11 cellular contexts compared by ENCODE assay signal in genomic region chr5:19928556-19929421, GRCh38. TPM values are rescaled to one million over a fixed set of nuclear protein-coding genes. Genes with fewer than 3 reads are reported as not detected.
A peak's percentile ranks its signal among the peaks of the same experiment; 100 is the strongest.
DNase-seq lines count a peak whose midpoint lies in the region; ATAC-seq, FAIRE-seq and TF ChIP-seq lines count a peak whose summit lies in the region.
"Had no signal": no experiment of that assay in that cellular context is flagged by ENCODE, and none has a peak within 500 bp of the region (broad histone marks: within the 10 kb centered on the region; RNA-seq: fewer than 3 reads in every experiment).

No MANE protein-coding gene starts in this region.

- no peak overlapping the region for H3K4me3 ChIP-seq in AG09309 (ENCODE audit: control insufficient read depth, low read depth, low read length)
- no peak overlapping the region for H3K4me3 ChIP-seq in HFF-Myc (replicated peaks; ENCODE audit: low read depth, low read length)
- no peak overlapping the region for H3K4me3 ChIP-seq in fibroblast of pulmonary artery (replicated peaks; ENCODE audit: low read depth, low read length)
- H3K4me3 ChIP-seq: adrenal gland, left lung had no signal

- H3K36me3 Mint-ChIP-seq in activated T-cell treated with anti-CD3 and anti-CD28 coated beads, Interleukin-2, amount 50 U/mL, for 4 hours (ENCODE audit: insufficient read depth): no peaks in the 10 kb centered on the region

- DNase-seq in AG09309 (ENCODE audit: low read depth) (peak; percentile 34), HFF-Myc (ENCODE audit: extremely low read depth, low read depth) (peak; percentile 27), RCC 7860 (ENCODE audit: low spot score) (peak; percentile 77), fibroblast of pulmonary artery (ENCODE audit: low read depth) (peak; percentile 81)
- no peak for DNase-seq in activated T-cell treated with anti-CD3 and anti-CD28 coated beads, Interleukin-2, amount 50 U/mL, for 4 hours
- DNase-seq: left lung, Right ventricle myocardium superior had no signal

- TF ChIP-seq CTCF in AG09309 (IDR thresholded peaks at IDR 0.05; ENCODE audit: control insufficient read depth, insufficient read depth, low read depth, low read length, missing control alignments): no peak
- no peak for TF ChIP-seq CTCF in HFF-Myc (IDR thresholded peaks at IDR 0.05; ENCODE audit: low read depth, low read length, missing control alignments)
- no peak for TF ChIP-seq CTCF in fibroblast of pulmonary artery (IDR thresholded peaks at IDR 0.05; ENCODE audit: low read length, missing control alignments)

- H3K27me3 Mint-ChIP-seq in activated T-cell treated with anti-CD3 and anti-CD28 coated beads, Interleukin-2, amount 50 U/mL, for 4 hours (ENCODE audit: low read depth): no peaks in the 10 kb centered on the region

- no peak overlapping the region for H3K4me3 Mint-ChIP-seq in activated T-cell treated with anti-CD3 and anti-CD28 coated beads, Interleukin-2, amount 50 U/mL, for 4 hours

- no peaks in the 10 kb centered on the region for H3K4me1 Mint-ChIP-seq in activated T-cell treated with anti-CD3 and anti-CD28 coated beads, Interleukin-2, amount 50 U/mL, for 4 hours (ENCODE audit: low read depth)

- ATAC-seq in HG02884 (IDR thresholded peaks at IDR 0.05; ENCODE audit: unreplicated experiment) (no peak), HG03571 (IDR thresholded peaks at IDR 0.05; ENCODE audit: unreplicated experiment) (no peak), GM21390 (IDR thresholded peaks at IDR 0.05; ENCODE audit: unreplicated experiment) (no peak)
- ATAC-seq in activated T-cell treated with anti-CD3 and anti-CD28 coated beads, Interleukin-2, amount 50 U/mL, for 4 hours: no peak
- ATAC-seq: left lung had no signal

- peak; percentile 93 for FAIRE-seq in RCC 7860 (lab: Jason Lieb, UNC)

- peaks cover 25% of the 10 kb centered on the region for H3K9me3 Mint-ChIP-seq in activated T-cell treated with anti-CD3 and anti-CD28 coated beads, Interleukin-2, amount 50 U/mL, for 4 hours

RNA-seq across cellular contexts. Expression of gene CDH18, which starts 59.2 kb away (rescaled TPM):
- not detected for total RNA-seq in activated T-cell treated with anti-CD3 and anti-CD28 coated beads, Interleukin-2, amount 50 U/mL, for 4 hours
- total RNA-seq: left lung, Right ventricle myocardium superior had no signal
